Comparison of ENCODE assay signal across 13 cellular contexts in the genomic region with DNA sequence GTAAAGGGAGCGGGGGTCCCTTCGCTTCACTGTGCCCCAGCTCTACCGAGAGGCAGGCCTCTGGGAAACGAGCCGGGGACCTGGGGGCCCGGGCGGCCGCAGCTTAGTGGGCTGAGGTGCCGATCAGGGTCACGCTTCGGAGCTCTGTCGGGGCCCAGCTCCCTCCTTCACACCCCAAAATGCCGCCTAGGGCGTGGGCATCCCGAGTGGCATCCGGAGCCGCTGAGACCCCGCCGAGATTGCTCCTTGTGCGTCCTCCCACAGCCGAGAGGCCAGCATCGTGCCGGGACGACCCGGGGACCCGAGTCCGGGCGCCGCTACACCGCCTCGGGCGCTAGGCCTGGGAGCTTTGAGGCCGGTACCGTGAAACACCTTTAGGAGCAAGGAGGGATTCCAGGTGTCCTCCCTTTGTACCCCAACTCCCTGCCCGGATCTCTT. TPM values are rescaled to one million over a fixed set of nuclear protein-coding genes. Genes with fewer than 3 reads are reported as not detected.
DNase-seq lines count a peak whose midpoint lies in the region; ATAC-seq and TF ChIP-seq lines count a peak whose summit lies in the region.
"Had no signal": no experiment of that assay in that cellular context is flagged by ENCODE, and none has a peak within 500 bp of the region (broad histone marks: within the 10 kb centered on the region; RNA-seq: fewer than 3 reads in every experiment).

No MANE protein-coding gene starts in this region.

- H3K9ac ChIP-seq in HUES6 (ENCODE audit: low read length) (peak overlapping the region; percentile 99), mucosa of stomach (ENCODE audit: low read length) (peak overlapping the region; percentile 62)

- peaks cover 12% of the 10 kb centered on the region for H3K27me3 Mint-ChIP-seq in endothelial cell (ENCODE audit: unreplicated experiment)
- H3K27me3 Mint-ChIP-seq in stimulated activated naive CD8-positive, alpha-beta T cell treated with anti-CD3 and anti-CD28 coated beads, Interleukin-15, amount 100 ng/mL, for 72 hours: peaks cover 86% of the 10 kb centered on the region

- in situ Hi-C loops in ACHN (cut with HindIII; ENCODE audit: low pct_ligation_motif_present, low pct_unique_long_range_greater_than_20kb, low sequenced_read_pairs): no loop called here

- H3K27me3 ChIP-seq in HUES6 (ENCODE audit: control insufficient read depth, insufficient read depth, low read length): peaks cover 26% of the 10 kb centered on the region
- peaks cover 61% of the 10 kb centered on the region for H3K27me3 ChIP-seq in mucosa of stomach (ENCODE audit: control insufficient read depth, insufficient read depth, low read length)

- H3K4me1 ChIP-seq in HUES6 (ENCODE audit: control insufficient read depth, insufficient read depth, low read length) (peaks cover 40% of the 10 kb centered on the region), mucosa of stomach (ENCODE audit: control insufficient read depth, insufficient read depth, low read length) (peaks cover under 1% of the 10 kb centered on the region)

- H3K36me3 ChIP-seq in HUES6 (ENCODE audit: control insufficient read depth, insufficient read depth, low read length) (peaks cover 13% of the 10 kb centered on the region; the same call in 1 of the 2 replicates), mucosa of stomach (ENCODE audit: control insufficient read depth, insufficient read depth, low read length) (no peaks in the 10 kb centered on the region)
- H3K36me3 ChIP-seq: tibial nerve had no signal

- H3K9me3 ChIP-seq in HUES6 (ENCODE audit: control insufficient read depth, insufficient read depth, low read depth, low read length) (no peaks in the 10 kb centered on the region), mucosa of stomach (ENCODE audit: control insufficient read depth, low read length) (no peaks in the 10 kb centered on the region)
- H3K9me3 ChIP-seq: tibial nerve had no signal

- H3K9me3 Mint-ChIP-seq in endothelial cell (ENCODE audit: unreplicated experiment): no peaks in the 10 kb centered on the region
- H3K9me3 Mint-ChIP-seq in stimulated activated naive CD8-positive, alpha-beta T cell treated with anti-CD3 and anti-CD28 coated beads, Interleukin-15, amount 100 ng/mL, for 72 hours: peaks cover 0 to 6% of the 10 kb centered on the region in 2 donors
- H3K9me3 Mint-ChIP-seq: activated B cell treated with CpG ODN at 0.5 μM for 24 hours had no signal

- no peaks in the 10 kb centered on the region for H3K36me3 Mint-ChIP-seq in endothelial cell (ENCODE audit: low read depth, unreplicated experiment)
- H3K36me3 Mint-ChIP-seq: CD4-positive, CD25-positive, alpha-beta regulatory T cell had no signal

- H3K27ac ChIP-seq in HUES6 (ENCODE audit: low read depth, low read length): peak overlapping the region; percentile 93; the same call in 1 of the 2 replicates
- H3K27ac ChIP-seq: coronary artery had no signal

- peaks cover 60% of the 10 kb centered on the region for H3K4me1 Mint-ChIP-seq in endothelial cell (ENCODE audit: unreplicated experiment)
- peaks cover 16% of the 10 kb centered on the region for H3K4me1 Mint-ChIP-seq in stimulated activated naive CD8-positive, alpha-beta T cell treated with anti-CD3 and anti-CD28 coated beads, Interleukin-15, amount 100 ng/mL, for 72 hours
- H3K4me1 Mint-ChIP-seq: activated B cell treated with CpG ODN at 0.5 μM for 24 hours had no signal

- DNase-seq in ACHN (peak; percentile 42), endothelial cell (ENCODE audit: low spot score) (peak; percentile 33), OCI-M2 (lab: John Stamatoyannopoulos, UW; ENCODE audit: unreplicated experiment) (no peak)
- DNase-seq in stimulated activated naive CD4-positive, alpha-beta T cell treated with Interleukin-2 at 50 U/mL for 16 hours (lab: John Stamatoyannopoulos, UW): no peak
- DNase-seq in stimulated activated naive CD8-positive, alpha-beta T cell treated with anti-CD3 and anti-CD28 coated beads, Interleukin-15, amount 100 ng/mL, for 72 hours: no peak
- DNase-seq: activated B cell treated with CpG ODN at 0.5 μM for 24 hours; CD4-positive, CD25-positive, alpha-beta regulatory T cell; NCI-H2029 treated with DMSO at 0.1 percent for 48 hours had no signal

- H3K27ac Mint-ChIP-seq in endothelial cell (ENCODE audit: unreplicated experiment): peak overlapping the region; percentile 86
- no peak overlapping the region for H3K27ac Mint-ChIP-seq in stimulated activated naive CD8-positive, alpha-beta T cell treated with anti-CD3 and anti-CD28 coated beads, Interleukin-15, amount 100 ng/mL, for 72 hours
- H3K27ac Mint-ChIP-seq: activated B cell treated with CpG ODN at 0.5 μM for 24 hours; CD4-positive, CD25-positive, alpha-beta regulatory T cell had no signal

- no peak for TF ChIP-seq CTCF in endothelial cell (IDR thresholded peaks at IDR 0.05; ENCODE audit: unreplicated experiment)

- peak overlapping the region; percentile 98 for H3K4me3 Mint-ChIP-seq in endothelial cell (ENCODE audit: unreplicated experiment)
- no peak overlapping the region for H3K4me3 Mint-ChIP-seq in stimulated activated naive CD8-positive, alpha-beta T cell treated with anti-CD3 and anti-CD28 coated beads, Interleukin-15, amount 100 ng/mL, for 72 hours
- H3K4me3 Mint-ChIP-seq: activated B cell treated with CpG ODN at 0.5 μM for 24 hours; CD4-positive, CD25-positive, alpha-beta regulatory T cell had no signal

- no peak for ATAC-seq in GM18907 (IDR thresholded peaks at IDR 0.05; ENCODE audit: unreplicated experiment)
- no peak for ATAC-seq in stimulated activated naive CD8-positive, alpha-beta T cell treated with anti-CD3 and anti-CD28 coated beads, Interleukin-15, amount 100 ng/mL, for 72 hours

- peak overlapping the region; percentile 97 for H3K4me3 ChIP-seq in HUES6 (ENCODE audit: low read depth, low read length)
- no peak overlapping the region for H3K4me3 ChIP-seq in mucosa of stomach (ENCODE audit: low read length)

RNA-seq across cellular contexts. Expression of a gene that starts 1.3 kb away (rescaled TPM):
- 45.1 TPM for total RNA-seq in endothelial cell (ENCODE audit: unreplicated experiment)
- total RNA-seq: activated B cell treated with CpG ODN at 0.5 μM for 24 hours; CD4-positive, CD25-positive, alpha-beta regulatory T cell had no signal

Comparison
In these comparisons a context has a peak if more than half of its experiments do, and no peak if none do; other contexts are left out.
1. DNase-seq: peak in ACHN (single experiment) and endothelial cell (single experiment); none in stimulated activated naive CD4-positive, alpha-beta T cell treated with Interleukin-2 at 50 U/mL for 16 hours (single experiment), OCI-M2 (single experiment) and stimulated activated naive CD8-positive, alpha-beta T cell treated with anti-CD3 and anti-CD28 coated beads, Interleukin-15, amount 100 ng/mL, for 72 hours (0 of 2).